15 cellular contexts compared by ENCODE assay signal in genomic region chr19:49939721-49940481, GRCh38. TPM values are rescaled to one million over a fixed set of nuclear protein-coding genes. Genes with fewer than 3 reads are reported as not detected.
DNase-seq lines count a peak whose midpoint lies in the region; ATAC-seq, FAIRE-seq and TF ChIP-seq lines count a peak whose summit lies in the region.
"Had no signal": no experiment of that assay in that cellular context is flagged by ENCODE, and none has a peak within 500 bp of the region (broad histone marks: within the 10 kb centered on the region; RNA-seq: fewer than 3 reads in every experiment).

No MANE protein-coding gene starts in this region.

- no peak for TF ChIP-seq EP300 in suprapubic skin (IDR thresholded peaks at IDR 0.05)

- TF ChIP-seq CTCF in Calu3 (IDR thresholded peaks at IDR 0.05; ENCODE audit: unreplicated experiment) = peak; percentile 34
- peak; percentile 29; the same call in 1 of the 2 replicates for TF ChIP-seq CTCF in GM12874 (IDR thresholded peaks at IDR 0.05; ENCODE audit: insufficient read depth, low read depth, low read length)
- peak; percentile 5 for TF ChIP-seq CTCF in kidney (IDR thresholded peaks at IDR 0.05; ENCODE audit: borderline replicate concordance, extremely low read depth, insufficient read depth)
- no peak for TF ChIP-seq CTCF in suprapubic skin (IDR thresholded peaks at IDR 0.05)

- no peaks in the 10 kb centered on the region for H3K9me3 Mint-ChIP-seq in Calu3 (ENCODE audit: low read depth, unreplicated experiment)
- H3K9me3 Mint-ChIP-seq: activated naive CD8-positive, alpha-beta T cell treated with anti-CD3 and anti-CD28 coated beads, Interleukin-2, amount 50 U/mL, for 24 hours; CD8-positive, alpha-beta memory T cell had no signal

- no peaks in the 10 kb centered on the region for H3K27me3 ChIP-seq in suprapubic skin
- H3K27me3 ChIP-seq: MG63 had no signal

- H3K36me3 Mint-ChIP-seq in Calu3 (ENCODE audit: insufficient read depth, unreplicated experiment) = peaks cover 5% of the 10 kb centered on the region
- H3K36me3 Mint-ChIP-seq: CD8-positive, alpha-beta memory T cell had no signal

- H3K27ac ChIP-seq in kidney (ENCODE audit: low read depth in 2 of 2, low read length in 2 of 2) (no peak overlapping the region), suprapubic skin (no peak overlapping the region)
- H3K27ac ChIP-seq: esophagus muscularis mucosa had no signal

- H3K27me3 Mint-ChIP-seq in Calu3 (ENCODE audit: unreplicated experiment) = peaks cover 50% of the 10 kb centered on the region

- intact Hi-C loops in Calu3 (cut with micrococcal nuclease; ENCODE audit: unreplicated experiment) = no loop called here
- intact Hi-C loops in kidney (cut with DNase I) = loop anchor here (5.0 kb wide), 1 partner anchor 47 kb away; no protein-coding TSS in a partner anchor

- no peak for FAIRE-seq in kidney (lab: Jason Lieb, UNC)

- no peak overlapping the region for H3K9ac ChIP-seq in kidney (ENCODE audit: low read length in 2 of 2)

- no peak overlapping the region for H3K4me3 Mint-ChIP-seq in Calu3 (ENCODE audit: low read depth, unreplicated experiment)
- H3K4me3 Mint-ChIP-seq: activated naive CD8-positive, alpha-beta T cell treated with anti-CD3 and anti-CD28 coated beads, Interleukin-2, amount 50 U/mL, for 24 hours; CD8-positive, alpha-beta memory T cell had no signal

- ATAC-seq in HG03432 (IDR thresholded peaks at IDR 0.05; ENCODE audit: unreplicated experiment) = no peak
- ATAC-seq: activated naive CD8-positive, alpha-beta T cell treated with anti-CD3 and anti-CD28 coated beads, Interleukin-2, amount 50 U/mL, for 24 hours; left ventricle myocardium superior had no signal

- H3K9me3 ChIP-seq in kidney (ENCODE audit: control insufficient read depth in 1 of 2, low read length in 2 of 2) (no peaks in the 10 kb centered on the region), suprapubic skin (no peaks in the 10 kb centered on the region)
- H3K9me3 ChIP-seq: esophagus muscularis mucosa, MG63 had no signal

- no peak for TF ChIP-seq POLR2A in suprapubic skin (IDR thresholded peaks at IDR 0.05)

- WGBS in suprapubic skin = 68% methylated on average over 6 of the region's 7 CpGs

- H3K4me1 Mint-ChIP-seq in Calu3 (ENCODE audit: low read depth, unreplicated experiment) = peaks cover 13% of the 10 kb centered on the region

- CTCF ChIA-PET in Calu3 (lab: Charles Lee) = interaction anchor here (0.7 kb wide), 1 partner anchor 10 kb away, joined by 4 read pairs; the partner anchor contains the start of gene NUP62

- peak; percentile 17 for DNase-seq in Calu3
- peak; percentile 22 for DNase-seq in UCSD-AML1 (lab: John Stamatoyannopoulos, UW; ENCODE audit: unreplicated experiment)
- peak; percentile 38 for DNase-seq in kidney
- no peak for DNase-seq in mucosa of gallbladder (ENCODE audit: low spot score)
- no peak for DNase-seq in suprapubic skin (ENCODE audit: low spot score in 2 of 2)
- no peak for DNase-seq in GF-D8 (lab: John Stamatoyannopoulos, UW)
- DNase-seq: activated naive CD8-positive, alpha-beta T cell treated with anti-CD3 and anti-CD28 coated beads, Interleukin-2, amount 50 U/mL, for 24 hours; CD8-positive, alpha-beta memory T cell; hippocampal formation; left ventricle myocardium superior; MG63; stimulated activated naive CD4-positive, alpha-beta T cell had no signal

- no peak overlapping the region for H3K27ac Mint-ChIP-seq in Calu3 (ENCODE audit: unreplicated experiment)
- H3K27ac Mint-ChIP-seq: activated naive CD8-positive, alpha-beta T cell treated with anti-CD3 and anti-CD28 coated beads, Interleukin-2, amount 50 U/mL, for 24 hours had no signal

- H3K4me1 ChIP-seq in kidney (ENCODE audit: control insufficient read depth in 1 of 2, insufficient read depth in 1 of 2, low read depth in 1 of 2, low read length in 2 of 2) = peaks cover 0 to 3% of the 10 kb centered on the region in 2 donors
- H3K4me1 ChIP-seq in suprapubic skin = peaks cover 7% of the 10 kb centered on the region

- H3K4me3 ChIP-seq in kidney (ENCODE audit: low read length in 2 of 2) (no peak overlapping the region), suprapubic skin (no peak overlapping the region)
- H3K4me3 ChIP-seq: esophagus muscularis mucosa, MG63 had no signal

- BruUV-seq in Calu3 (replicated peaks; lab: Mats Ljungman, UMichigan) = no TSS peak

- H3K36me3 ChIP-seq in kidney (ENCODE audit: control insufficient read depth in 1 of 2, insufficient read depth in 2 of 2, low read length in 2 of 2) = no peaks in the 10 kb centered on the region
- no peaks in the 10 kb centered on the region for H3K36me3 ChIP-seq in suprapubic skin
- H3K36me3 ChIP-seq: esophagus muscularis mucosa, MG63 had no signal

RNA-seq across cellular contexts. Expression of gene NUP62, which starts 10.6 kb away (rescaled TPM):
- total RNA-seq in Calu3 (2022) (116 and 124 TPM in 2 replicates), kidney (39.0 TPM), mucosa of gallbladder (45.9 TPM), suprapubic skin (10 to 100 TPM; 40.3 to 46.2 (median 44.6) TPM)
- 17.1 TPM for polyA plus RNA-seq in kidney (ENCODE audit: insufficient read depth, low read depth, low replicate concordance)

RNA-seq across cellular contexts. Expression of gene ATF5, which starts 10.9 kb away (rescaled TPM):
- 30.7 and 40.6 TPM in 2 replicates for total RNA-seq in Calu3 (2022)
- 36.4 TPM for total RNA-seq in kidney
- polyA plus RNA-seq in kidney (ENCODE audit: insufficient read depth, low read depth, low replicate concordance) = 22.7 TPM
- total RNA-seq in mucosa of gallbladder = 20.2 TPM
- total RNA-seq in suprapubic skin = 1 to 10 TPM; 4.5 to 9.1 (median 6.7) TPM

RNA-seq across cellular contexts. Expression of gene SIGLEC11, which starts 21.1 kb away (rescaled TPM):
- total RNA-seq in Calu3 (2022) = not detected in 2 replicates
- 1.2 TPM for total RNA-seq in kidney
- polyA plus RNA-seq in kidney (ENCODE audit: insufficient read depth, low read depth, low replicate concordance) = 1.5 TPM
- 1.5 TPM for total RNA-seq in mucosa of gallbladder
- total RNA-seq in suprapubic skin = under 1 TPM in 1 of 4 donors, not detected in 3; 0.30 TPM
- total RNA-seq: CD8-positive, alpha-beta memory T cell had no signal
- polyA plus RNA-seq: CD8-positive, alpha-beta memory T cell had no signal

RNA-seq across cellular contexts. Expression of gene IL4I1, which starts 43.2 kb away (rescaled TPM):
- total RNA-seq in Calu3 (2022) (8.2 and 10.7 TPM in 2 replicates), kidney (12.8 TPM), mucosa of gallbladder (0.81 TPM), suprapubic skin (under 1 TPM in 1 of 4 donors, not detected in 3; 0.89 TPM)
- 0.82 TPM for polyA plus RNA-seq in kidney (ENCODE audit: insufficient read depth, low read depth, low replicate concordance)
- total RNA-seq: left ventricle myocardium superior had no signal

Comparison
In these comparisons a context has a peak if more than half of its experiments do, and no peak if none do; other contexts are left out.
1. DNase-seq: peak in Calu3 (single experiment), UCSD-AML1 (single experiment) and kidney (single experiment); none in mucosa of gallbladder (single experiment), suprapubic skin (0 of 2) and GF-D8 (single experiment).
2. CTCF ChIP-seq: peak in Calu3 (single experiment), GM12874 (single experiment) and kidney (single experiment); none in suprapubic skin (0 of 2).